In the genomic region with DNA sequence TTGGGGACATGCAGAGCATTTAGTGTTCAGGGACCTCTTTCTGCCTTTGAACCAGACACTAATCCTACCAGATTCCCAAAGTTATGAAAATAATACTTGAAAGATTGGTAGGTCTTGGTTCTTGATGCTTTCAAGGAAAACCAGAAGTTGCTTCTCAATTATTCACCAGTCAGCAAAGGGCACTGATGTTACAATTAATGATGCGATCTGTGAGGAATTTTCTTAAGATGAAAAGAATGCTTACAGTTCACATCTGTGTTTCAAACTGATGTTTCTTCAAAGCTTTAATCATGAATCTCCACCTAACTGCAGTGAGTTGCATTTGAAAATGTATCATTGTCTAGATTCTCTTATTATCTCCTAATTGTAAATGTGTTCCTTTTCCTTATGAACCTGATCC, we compare ENCODE assay signal across 19 cellular contexts.
DNase-seq lines count a peak whose midpoint lies in the region; ATAC-seq and TF ChIP-seq lines count a peak whose summit lies in the region.
"Had no signal": no experiment of that assay in that cellular context is flagged by ENCODE, and none has a peak within 500 bp of the region (broad histone marks: within the 10 kb centered on the region; RNA-seq: fewer than 3 reads in every experiment).

No MANE protein-coding gene starts in this region.

- DNase-seq in EH (ENCODE audit: low read depth) (peak; percentile 61), NCI-H226 (peak; percentile 17), fibroblast of mammary gland (ENCODE audit: low read depth) (peak; percentile 10), renal cortical epithelial cell (ENCODE audit: low read depth) (peak; percentile 9), NCI-H1092 (lab: John Stamatoyannopoulos, UW) (no peak), islet precursor cell (no peak)
- DNase-seq: C1 segment of cervical spinal cord, DMS79, HFFc6, Karpas-422, MM.1S, NCI-H1092 treated with DMSO at 0.1 percent for 48 hours, NCI-H2081, NCI-H2171 treated with DMSO at 0.1 percent for 48 hours, NCI-H446 treated with DMSO at 0.1 percent for 48 hours, NCI-H69, Peyer's patch had no signal

- TF ChIP-seq CTCF in fibroblast of mammary gland (conservative IDR thresholded peaks at IDR 0.05; ENCODE audit: control insufficient read depth, insufficient read depth, low read depth, low read length): no peak

- no peak for ATAC-seq in GM21367 (IDR thresholded peaks at IDR 0.05; ENCODE audit: unreplicated experiment)

- H3K4me3 ChIP-seq in fibroblast of mammary gland (ENCODE audit: control insufficient read depth, low read depth, low read length): no peak overlapping the region
- H3K4me3 ChIP-seq: Peyer's patch, SJSA1 had no signal

Comparison
In these comparisons a context has a peak if more than half of its experiments do, and no peak if none do; other contexts are left out.
1. DNase-seq: peak in EH (single experiment), NCI-H226 (single experiment), fibroblast of mammary gland (single experiment) and renal cortical epithelial cell (single experiment); none in NCI-H1092 (single experiment) and islet precursor cell (single experiment).